In the genomic region with DNA sequence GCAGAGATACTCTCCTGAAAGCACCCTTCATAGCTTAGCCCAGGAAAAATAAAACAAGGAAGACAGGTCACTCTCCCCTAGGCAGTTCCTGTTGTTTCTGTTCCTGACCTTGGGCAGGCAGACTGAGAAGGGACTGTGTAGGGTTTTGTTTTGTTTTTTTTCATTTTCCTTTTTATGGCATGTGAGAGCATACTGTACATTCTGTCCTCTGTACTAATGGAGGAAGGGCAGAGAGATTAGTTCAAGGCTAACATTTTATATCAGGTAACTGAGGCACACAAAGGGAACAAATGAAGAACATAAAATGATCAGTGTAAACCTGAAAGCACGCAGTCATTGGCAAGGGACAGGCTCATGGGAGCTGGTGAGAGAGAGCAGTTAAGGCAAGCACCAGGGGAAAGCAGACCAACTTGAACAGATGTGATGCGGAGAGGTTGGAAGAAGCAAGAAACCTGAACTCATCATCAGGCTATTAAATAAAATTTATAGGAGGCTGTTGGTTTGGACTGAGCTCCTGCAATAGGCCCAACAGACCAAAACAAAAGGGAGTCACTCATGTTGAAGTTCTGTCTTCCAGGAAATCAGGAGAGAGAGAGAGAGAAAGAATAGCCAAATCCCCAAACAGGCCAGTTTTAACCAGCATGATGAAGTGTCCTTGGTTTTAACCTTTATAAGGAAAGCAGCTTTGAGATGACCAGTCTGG, we compare ENCODE assay signal across 16 cellular contexts. TPM values are rescaled to one million over a fixed set of nuclear protein-coding genes. Genes with fewer than 3 reads are reported as not detected.
A peak's percentile ranks its signal among the peaks of the same experiment; 100 is the strongest.
DNase-seq lines count a peak whose midpoint lies in the region; ATAC-seq, FAIRE-seq and TF ChIP-seq lines count a peak whose summit lies in the region.
"Had no signal": no experiment of that assay in that cellular context is flagged by ENCODE, and none has a peak within 500 bp of the region (broad histone marks: within the 10 kb centered on the region; RNA-seq: fewer than 3 reads in every experiment).

No MANE protein-coding gene starts in this region.

- H3K4me3 Mint-ChIP-seq in type B pancreatic cell, result peak overlapping the region; percentile 26
- H3K4me3 Mint-ChIP-seq: activated CD4-positive, alpha-beta memory T cell treated with anti-CD3 and anti-CD28 coated beads for 36 hours; T-helper 1 cell treated with Interleukin-12 subunit alpha and Interleukin-12 subunit beta and Interleukin-4 antibody, amounts not matched to agents 30 μg/mL and 1 μg/mL, for 36 hours had no signal

- peaks cover 52% of the 10 kb centered on the region for H3K4me1 Mint-ChIP-seq in type B pancreatic cell (ENCODE audit: unreplicated experiment)

- no peak overlapping the region for H4K91ac ChIP-seq in neuronal stem cell (ENCODE audit: low read depth, low read length, poor library complexity)

- H3K14ac ChIP-seq in neuronal stem cell (ENCODE audit: low read length), result no peak overlapping the region

- peak overlapping the region; percentile 60 for H2AFZ ChIP-seq in neuronal stem cell (ENCODE audit: low read length)

- H2AK5ac ChIP-seq in neuronal stem cell (ENCODE audit: low read depth, low read length), result no peak overlapping the region

- H3K27ac Mint-ChIP-seq in type B pancreatic cell, result peak overlapping the region; percentile 75
- H3K27ac Mint-ChIP-seq: activated CD4-positive, alpha-beta memory T cell treated with anti-CD3 and anti-CD28 coated beads for 36 hours; T-helper 1 cell treated with Interleukin-12 subunit alpha and Interleukin-12 subunit beta and Interleukin-4 antibody, amounts not matched to agents 30 μg/mL and 1 μg/mL, for 36 hours had no signal

- H3K79me1 ChIP-seq in neuronal stem cell (ENCODE audit: low read depth, low read length), result no peaks in the 10 kb centered on the region

- no peaks in the 10 kb centered on the region for H3K9me3 Mint-ChIP-seq in type B pancreatic cell
- H3K9me3 Mint-ChIP-seq: activated CD4-positive, alpha-beta memory T cell treated with anti-CD3 and anti-CD28 coated beads for 36 hours; T-helper 1 cell treated with Interleukin-12 subunit alpha and Interleukin-12 subunit beta and Interleukin-4 antibody, amounts not matched to agents 30 μg/mL and 1 μg/mL, for 36 hours had no signal

- TF ChIP-seq CTCF in heart right ventricle (IDR thresholded peaks at IDR 0.05) (no peak), type B pancreatic cell (conservative IDR thresholded peaks at IDR 0.05) (no peak)

- peak in 3 of 8 donors; percentile 29 to 72 (median 32) for ATAC-seq in heart right ventricle
- ATAC-seq in GM18870 (IDR thresholded peaks at IDR 0.05; ENCODE audit: unreplicated experiment), result no peak

- H3K27me3 Mint-ChIP-seq in type B pancreatic cell, result no peaks in the 10 kb centered on the region
- H3K27me3 Mint-ChIP-seq: activated CD4-positive, alpha-beta memory T cell treated with anti-CD3 and anti-CD28 coated beads for 36 hours had no signal

- H3K4me2 ChIP-seq in neuronal stem cell (ENCODE audit: insufficient read depth, low read length, poor library complexity, severe bottlenecking), result no peak overlapping the region

- H3K4me1 ChIP-seq in heart right ventricle (peaks cover 22 to 80% (median 47%) of the 10 kb centered on the region in 9 donors), neuronal stem cell (ENCODE audit: control insufficient read depth in 2 of 2, insufficient read depth in 1 of 2, low read depth in 1 of 2, low read length in 2 of 2) (peaks cover 26 to 44% of the 10 kb centered on the region in 2 donors)

- H4K8ac ChIP-seq in neuronal stem cell (ENCODE audit: low read depth, low read length), result no peak overlapping the region

- H2BK15ac ChIP-seq in neuronal stem cell (ENCODE audit: low read length), result no peak overlapping the region

- no peak overlapping the region for H2BK5ac ChIP-seq in neuronal stem cell (ENCODE audit: low read length)

- peaks cover 8% of the 10 kb centered on the region for H3K36me3 Mint-ChIP-seq in type B pancreatic cell
- H3K36me3 Mint-ChIP-seq: activated CD4-positive, alpha-beta memory T cell treated with anti-CD3 and anti-CD28 coated beads for 36 hours had no signal

- H3K9me3 ChIP-seq in heart right ventricle, result no peaks in the 10 kb centered on the region
- H3K9me3 ChIP-seq in neuronal stem cell (replicated peaks in 1 of 2; ENCODE audit: control insufficient read depth in 2 of 2, insufficient read depth in 1 of 2, low read depth in 1 of 2, low read length in 2 of 2), result peaks cover 0 to 1% of the 10 kb centered on the region in 2 donors

- DNase-seq in NCI-H2171 treated with DMSO at 0.1 percent for 48 hours (lab: John Stamatoyannopoulos, UW), result peak; percentile 73
- DNase-seq in NCI-H2171 (lab: John Stamatoyannopoulos, UW), result no peak
- DNase-seq in heart right ventricle, result no peak
- DNase-seq in neuronal stem cell (ENCODE audit: low spot score), result no peak
- no peak for DNase-seq in type B pancreatic cell (ENCODE audit: extremely low spot score, unreplicated experiment)
- DNase-seq in activated CD4-positive, CD25-positive, alpha-beta regulatory T cell (lab: John Stamatoyannopoulos, UW), result no peak
- no peak for DNase-seq in RCC 7860 (ENCODE audit: low spot score)
- DNase-seq: 8988T; activated CD4-positive, alpha-beta memory T cell treated with anti-CD3 and anti-CD28 coated beads for 36 hours; activated gamma-delta T cell treated with Interleukin-2 at 50 U/mL for 16 hours; COR-L47; Karpas-422; posterior cingulate gyrus had no signal

- no peak overlapping the region for H3K9ac ChIP-seq in neuronal stem cell (ENCODE audit: low read depth, low read length, poor library complexity)

- FAIRE-seq in RCC 7860 (lab: Jason Lieb, UNC), result no peak
- FAIRE-seq: colon had no signal

- WGBS in heart right ventricle, 2 donors, result 71 to 89% methylated on average over 2 of the region's 2 CpGs
- no CpG with 5 or more reads among the region's 2 CpGs for WGBS in neuronal stem cell (ENCODE audit: extremely low coverage in 2 of 2, insufficient read length in 2 of 2, insufficient replicate concordance in 1 of 2), 2 donors

- no peaks in the 10 kb centered on the region for H3K27me3 ChIP-seq in heart right ventricle
- no peaks in the 10 kb centered on the region for H3K27me3 ChIP-seq in neuronal stem cell (ENCODE audit: control insufficient read depth in 3 of 3, insufficient read depth in 3 of 3, low read depth in 1 of 3, low read length in 3 of 3)

- no peak overlapping the region for H2BK120ac ChIP-seq in neuronal stem cell (ENCODE audit: low read depth, low read length)

- intact Hi-C loops in heart right ventricle (cut with DNase I), result no loop called here

- no peak overlapping the region for H3K18ac ChIP-seq in neuronal stem cell (ENCODE audit: low read length)

- H3K23ac ChIP-seq in neuronal stem cell (ENCODE audit: low read depth, low read length, poor library complexity), result no peak overlapping the region

- H3K4ac ChIP-seq in neuronal stem cell (ENCODE audit: low read length), result no peak overlapping the region

- H3K27ac ChIP-seq in heart right ventricle (peak overlapping the region in 9 of 10 donors; percentile 5 to 92 (median 65)), neuronal stem cell (replicated peaks; ENCODE audit: low read length) (no peak overlapping the region)

- no peak overlapping the region for H3K4me3 ChIP-seq in heart right ventricle
- H3K4me3 ChIP-seq in neuronal stem cell (ENCODE audit: low read length in 2 of 2), result no peak overlapping the region

- H3K36me3 ChIP-seq in heart right ventricle (peaks cover 0 to 23% (median 0%) of the 10 kb centered on the region in 9 donors), neuronal stem cell (replicated peaks in 1 of 2; ENCODE audit: control insufficient read depth in 2 of 2, insufficient read depth in 2 of 2, low read length in 2 of 2) (no peaks in the 10 kb centered on the region)

- no peak overlapping the region for H2BK12ac ChIP-seq in neuronal stem cell (ENCODE audit: low read length)

RNA-seq across cellular contexts. Expression of gene PDCD4, which starts 34.2 kb away (rescaled TPM):
- total RNA-seq in heart right ventricle (10 to 100 TPM; 35.2 to 57.6 (median 45.7) TPM), type B pancreatic cell (ENCODE audit: low replicate concordance) (122 and 145 TPM in 2 replicates)
- polyA plus RNA-seq in heart right ventricle, result 10 to 100 TPM; 15.9 to 59.5 TPM
- 86.5 TPM for polyA plus RNA-seq in neuronal stem cell (2013, experiment 1 of 2)
- polyA plus RNA-seq in neuronal stem cell (2013, experiment 2 of 2), result 87.2 TPM
